ENCODE assay signal across 11 cellular contexts in the genomic region with DNA sequence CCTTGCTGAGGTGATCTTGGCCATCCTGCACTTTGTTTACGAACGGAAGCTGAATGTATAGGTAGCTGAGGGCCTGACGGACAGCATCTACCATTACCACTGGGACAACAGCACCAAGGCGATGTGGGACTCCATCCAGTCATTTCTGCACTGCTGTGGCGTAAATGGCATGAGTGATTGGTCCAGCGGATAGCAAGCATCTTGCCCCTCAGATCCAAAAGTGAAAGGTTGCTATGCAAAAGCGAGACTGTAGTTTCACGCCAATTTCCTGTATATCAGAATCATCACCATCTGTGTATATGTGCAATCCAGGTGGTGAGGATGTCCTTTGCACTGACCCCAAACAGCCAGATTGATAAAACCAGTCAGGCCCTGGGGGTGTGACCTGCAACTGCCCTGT. TPM values are rescaled to one million over a fixed set of nuclear protein-coding genes. Genes with fewer than 3 reads are reported as not detected.
A peak's percentile ranks its signal among the peaks of the same experiment; 100 is the strongest.
DNase-seq lines count a peak whose midpoint lies in the region; ATAC-seq, FAIRE-seq and TF ChIP-seq lines count a peak whose summit lies in the region.
"Had no signal": no experiment of that assay in that cellular context is flagged by ENCODE, and none has a peak within 500 bp of the region (broad histone marks: within the 10 kb centered on the region; RNA-seq: fewer than 3 reads in every experiment).

No MANE protein-coding gene starts in this region.

- DNase-seq in GM12891 (ENCODE audit: insufficient read length, low spot score): no peak
- no peak for DNase-seq in GM19239 (ENCODE audit: insufficient read length, low spot score)
- DNase-seq in T-cell: no peak
- no peak for DNase-seq in mesenteric fat pad (ENCODE audit: low spot score)
- DNase-seq in CD14-positive monocyte (ENCODE audit: low spot score): no peak
- DNase-seq: DMS153, heart right ventricle, retina had no signal

- TF ChIP-seq POLR2A in GM12891 (IDR thresholded peaks at IDR 0.05; ENCODE audit: low read depth, low read length): no peak
- TF ChIP-seq POLR2A in GM18505 (IDR thresholded peaks at IDR 0.05; ENCODE audit: borderline replicate concordance, extremely low read depth, insufficient read depth, insufficient read length): no peak

- H3K9me3 Mint-ChIP-seq in T-cell: no peaks in the 10 kb centered on the region
- H3K9me3 Mint-ChIP-seq in CD14-positive monocyte: no peaks in the 10 kb centered on the region

- CTCF ChIA-PET in T-cell (lab: Charles Lee): interaction anchor here (0.6 to 4.1 kb wide), 7 partner anchors 12 to 309 kb away, joined by 3 to 27 read pairs (median 6); a partner anchor contains a TSS

- POLR2A ChIA-PET in T-cell (lab: Charles Lee): interaction anchor here in 1 of 2 donors (0.6 kb wide), 1 partner anchor 265 kb away, joined by 3 read pairs; no protein-coding TSS in a partner anchor

- intact Hi-C loops in CD14-positive monocyte (cut with micrococcal nuclease): no loop called here

- peak; percentile 42 for ATAC-seq in HG02763 (IDR thresholded peaks at IDR 0.05; ENCODE audit: unreplicated experiment)
- ATAC-seq in HG03571 (IDR thresholded peaks at IDR 0.05; ENCODE audit: unreplicated experiment): peak; percentile 27
- no peak for ATAC-seq in GM18505 (IDR thresholded peaks at IDR 0.05; ENCODE audit: unreplicated experiment)
- no peak for ATAC-seq in T-cell (replicated peaks in 1 of 4)
- ATAC-seq: heart right ventricle had no signal

- no peak for TF ChIP-seq CTCF in CD14-positive monocyte (IDR thresholded peaks at IDR 0.05)

- H3K4me3 Mint-ChIP-seq in T-cell (no peak overlapping the region), CD14-positive monocyte (no peak overlapping the region)

- peak; percentile 20 for FAIRE-seq in GM12891 (lab: Jason Lieb, UNC)
- peak; percentile 87 for FAIRE-seq in GM19239 (lab: Jason Lieb, UNC)

- H3K4me1 Mint-ChIP-seq in T-cell (peaks cover 16 to 24% (median 18%) of the 10 kb centered on the region in 3 donors), CD14-positive monocyte (peaks cover 6% of the 10 kb centered on the region)

- H3K27ac Mint-ChIP-seq in T-cell (no peak overlapping the region), CD14-positive monocyte (no peak overlapping the region)

- H3K27me3 Mint-ChIP-seq in T-cell (no peaks in the 10 kb centered on the region), CD14-positive monocyte (ENCODE audit: low read depth in 3 of 3) (peaks cover 0 to 2% (median 0%) of the 10 kb centered on the region in 3 donors)

- H3K36me3 Mint-ChIP-seq in T-cell (no peaks in the 10 kb centered on the region), CD14-positive monocyte (no peaks in the 10 kb centered on the region)

TF ChIP-seq in GM12891, 5 proteins besides CTCF, POLR2A, EP300 and RAD21:
- TF ChIP-seq SPI1 (IDR thresholded peaks at IDR 0.05; ENCODE audit: low read depth, low read length) (no peak), PAX5 (IDR thresholded peaks at IDR 0.05; ENCODE audit: insufficient read depth, low read length, severe bottlenecking) (no peak), POU2F2 (IDR thresholded peaks at IDR 0.05; ENCODE audit: low read depth, low read length) (no peak), POLR2AphosphoS5 (IDR thresholded peaks at IDR 0.05; ENCODE audit: low read depth, low read length) (no peak), TAF1 (IDR thresholded peaks at IDR 0.05; ENCODE audit: low read depth, low read length) (no peak)
TF ChIP-seq in GM12891: peak in this region for 0.

RNA-seq across cellular contexts. Expression of a gene that starts 4.2 kb away (rescaled TPM):
- polyA plus RNA-seq in GM12891 (2012; ENCODE audit: low read depth, missing spikeins): 56.1 TPM
- total RNA-seq in T-cell (10 to 100 TPM; 39.9 to 60.7 (median 53.7) TPM), mesenteric fat pad (81.0 TPM)
- 100 to 1,000 TPM; 220 to 227 TPM for polyA plus RNA-seq in CD14-positive monocyte

Comparison
In these comparisons a context has a peak if more than half of its experiments do, and no peak if none do; other contexts are left out.
1. ATAC-seq: peak in HG02763 (single experiment) and HG03571 (single experiment); none in GM18505 (single experiment) and T-cell (0 of 4).